In the genomic region with DNA sequence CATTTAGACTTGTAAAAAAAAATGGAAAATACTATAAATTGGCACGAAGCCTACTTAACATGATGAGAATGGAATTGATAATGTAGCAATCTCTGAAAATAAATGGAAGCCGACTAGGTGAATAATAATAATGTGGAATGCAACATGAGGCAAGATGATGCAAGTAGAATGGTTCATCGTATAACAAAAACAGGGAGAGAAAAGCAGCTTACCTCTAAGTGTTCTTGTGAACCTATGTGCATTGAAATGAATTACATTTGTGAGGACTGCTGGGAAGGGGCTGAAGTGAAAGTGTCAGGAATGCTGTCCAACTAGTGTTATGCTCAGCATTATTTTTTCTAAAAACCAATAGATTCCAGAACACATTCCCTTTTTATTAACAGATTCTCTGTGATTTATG, we compare ENCODE assay signal across 16 cellular contexts.
DNase-seq lines count a peak whose midpoint lies in the region; ATAC-seq and TF ChIP-seq lines count a peak whose summit lies in the region.
"Had no signal": no experiment of that assay in that cellular context is flagged by ENCODE, and none has a peak within 500 bp of the region (broad histone marks: within the 10 kb centered on the region; RNA-seq: fewer than 3 reads in every experiment).

No MANE protein-coding gene starts in this region.

- H2AFZ ChIP-seq in GM23338 (no peak overlapping the region), H9 (ENCODE audit: low read length) (no peak overlapping the region)

- H2AK5ac ChIP-seq in H9 (ENCODE audit: insufficient read length, low read length), result no peak overlapping the region

- H3K9me3 ChIP-seq in H9 (ENCODE audit: control insufficient read depth, low read depth, low read length) (no peaks in the 10 kb centered on the region), NT2/D1 (ENCODE audit: insufficient read depth, low read length) (no peaks in the 10 kb centered on the region), lower lobe of right lung (no peaks in the 10 kb centered on the region)

- H3K9ac ChIP-seq in H9 (ENCODE audit: extremely low read depth, insufficient read length, low read length) (no peak overlapping the region), NT2/D1 (ENCODE audit: insufficient read length, low read depth) (no peak overlapping the region)

- no peak overlapping the region for H2BK20ac ChIP-seq in H9 (ENCODE audit: low read depth, low read length, poor library complexity, severe bottlenecking)

- H3K27me3 ChIP-seq in GM23338 (ENCODE audit: insufficient read depth) (no peaks in the 10 kb centered on the region), H9 (ENCODE audit: insufficient read depth, low read length) (no peaks in the 10 kb centered on the region), NT2/D1 (ENCODE audit: insufficient read depth, insufficient read length) (no peaks in the 10 kb centered on the region), lower lobe of right lung (ENCODE audit: low read depth) (no peaks in the 10 kb centered on the region)

- H3K27ac ChIP-seq in GM23338 (ENCODE audit: low read depth) (no peak overlapping the region), H9 (ENCODE audit: insufficient read length, low read depth, low read length) (no peak overlapping the region), lower lobe of right lung (no peak overlapping the region)
- H3K27ac ChIP-seq: C4-2B had no signal

- DNase-seq in GM23338 (ENCODE audit: low spot score), result peak; percentile 54
- DNase-seq in H9, result no peak
- DNase-seq in NT2/D1 (ENCODE audit: low read depth, low spot score), result peak; percentile 6
- peak; percentile 5 for DNase-seq in epithelial cell of esophagus (ENCODE audit: low read depth)
- DNase-seq in NCI-H1417 (lab: John Stamatoyannopoulos, UW), result no peak
- DNase-seq in lower lobe of right lung, result no peak
- DNase-seq: ACHN; Caco-2; CD4-positive, alpha-beta T cell; HFFc6; IMR-90 had no signal

- H3K23ac ChIP-seq in H9 (ENCODE audit: insufficient read length, low read depth, low read length), result no peak overlapping the region

- H3K27ac Mint-ChIP-seq in GM23338 (peak overlapping the region; percentile 87), H9 (peak overlapping the region in 2 of 3 experiments; percentile 11 to 92; a peak in 3 of 7 replicates)
- H3K27ac Mint-ChIP-seq: CD4-positive, alpha-beta T cell; HFFc6 had no signal

- no peak overlapping the region for H3K18ac ChIP-seq in H9 (ENCODE audit: insufficient read length, low read depth, low read length)

- H3K4me1 Mint-ChIP-seq in GM23338, result peaks cover 14% of the 10 kb centered on the region
- peaks cover 12 to 17% of the 10 kb centered on the region in 2 experiments for H3K4me1 Mint-ChIP-seq in H9

- no peak overlapping the region for H4K5ac ChIP-seq in H9 (ENCODE audit: insufficient read length, low read depth, low read length)

- TF ChIP-seq CTCF in GM23338 (conservative IDR thresholded peaks at IDR 0.05; ENCODE audit: low read depth in 2 of 2) (no peak), H9 (conservative IDR thresholded peaks at IDR 0.05) (no peak), epithelial cell of esophagus (IDR thresholded peaks at IDR 0.05; ENCODE audit: insufficient read depth, low read depth, low read length, missing control alignments) (no peak), lower lobe of right lung (IDR thresholded peaks at IDR 0.05) (no peak)

- no peak overlapping the region for H3K56ac ChIP-seq in H9 (ENCODE audit: insufficient read length, low read depth, low read length)

- intact Hi-C loops in lower lobe of right lung (cut with DNase I), result no loop called here

- no peak overlapping the region for H2BK12ac ChIP-seq in H9 (ENCODE audit: insufficient read length, low read depth, low read length)

- no peaks in the 10 kb centered on the region for H3K9me3 Mint-ChIP-seq in GM23338
- no peaks in the 10 kb centered on the region; a peak in 1 of 5 replicates for H3K9me3 Mint-ChIP-seq in H9
- H3K9me3 Mint-ChIP-seq: HFFc6 had no signal

- no peaks in the 10 kb centered on the region for H3K9me2 ChIP-seq in GM23338 (ENCODE audit: insufficient read depth)

- H3K4ac ChIP-seq in H9 (ENCODE audit: low read depth, low read length), result no peak overlapping the region

- H4K91ac ChIP-seq in H9 (ENCODE audit: insufficient read length, low read depth, low read length), result no peak overlapping the region

- ATAC-seq in GM23338 (peak; percentile 51; the same call in 2 of the 3 replicates), GM19035 (IDR thresholded peaks at IDR 0.05; ENCODE audit: unreplicated experiment) (no peak), HG02588 (IDR thresholded peaks at IDR 0.05; ENCODE audit: unreplicated experiment) (no peak), lower lobe of right lung (no peak)
- ATAC-seq: HCT116, K562 had no signal

- H3K36me3 Mint-ChIP-seq in GM23338 (ENCODE audit: low read depth) (no peaks in the 10 kb centered on the region), H9 (ENCODE audit: insufficient read depth in 1 of 3, low read depth in 3 of 3) (peaks cover 0 to 1% (median 0%) of the 10 kb centered on the region in 3 experiments; a peak in 1 of 7 replicates)

- no peak overlapping the region for H3K4me2 ChIP-seq in GM23338
- no peak overlapping the region for H3K4me2 ChIP-seq in H9 (ENCODE audit: insufficient read depth, insufficient read length, low read length)

- no peaks in the 10 kb centered on the region for H3K79me1 ChIP-seq in H9 (ENCODE audit: insufficient read depth, low read depth, low read length, poor library complexity, severe bottlenecking)

- no peaks in the 10 kb centered on the region for H3K27me3 Mint-ChIP-seq in GM23338 (ENCODE audit: insufficient read depth, low read depth, poor library complexity)
- no peaks in the 10 kb centered on the region for H3K27me3 Mint-ChIP-seq in H9 (ENCODE audit: low read depth)
- H3K27me3 Mint-ChIP-seq: CD4-positive, alpha-beta T cell had no signal

- H3K4me1 ChIP-seq in GM23338 (ENCODE audit: insufficient read depth) (peaks cover 5% of the 10 kb centered on the region; the same call in 1 of the 2 replicates), H9 (ENCODE audit: insufficient read depth, low read length) (no peaks in the 10 kb centered on the region), NT2/D1 (ENCODE audit: insufficient read depth, insufficient read length) (no peaks in the 10 kb centered on the region), lower lobe of right lung (no peaks in the 10 kb centered on the region)
- H3K4me1 ChIP-seq: Caco-2 had no signal

- no peak overlapping the region for H2BK120ac ChIP-seq in H9 (ENCODE audit: low read depth, low read length, poor library complexity, severe bottlenecking)

- H4K20me1 ChIP-seq in GM23338 (replicated peaks; ENCODE audit: insufficient read depth), result no peaks in the 10 kb centered on the region
- H4K20me1 ChIP-seq in H9 (ENCODE audit: control insufficient read depth, insufficient read depth, insufficient read length), result no peaks in the 10 kb centered on the region

- H4K8ac ChIP-seq in H9 (replicated peaks; ENCODE audit: insufficient read length, low read depth, low read length), result no peak overlapping the region

- H3F3A ChIP-seq in GM23338 (replicated peaks; ENCODE audit: low read depth), result no peaks in the 10 kb centered on the region

- no peak overlapping the region for H3K14ac ChIP-seq in H9 (ENCODE audit: insufficient read depth, low read length)

- no peaks in the 10 kb centered on the region for H3K23me2 ChIP-seq in H9 (ENCODE audit: insufficient read length, low read depth, low read length, poor library complexity, severe bottlenecking)

- H2BK15ac ChIP-seq in H9 (ENCODE audit: low read depth, low read length), result no peak overlapping the region

- H3K36me3 ChIP-seq in GM23338 (ENCODE audit: insufficient read depth) (no peaks in the 10 kb centered on the region), NT2/D1 (ENCODE audit: insufficient read depth, insufficient read length, low read length) (no peaks in the 10 kb centered on the region), lower lobe of right lung (no peaks in the 10 kb centered on the region)

- no peak overlapping the region for H3K4me3 ChIP-seq in GM23338
- H3K4me3 ChIP-seq in NT2/D1 (ENCODE audit: insufficient read length, low read depth), result no peak overlapping the region
- H3K4me3 ChIP-seq in epithelial cell of esophagus (ENCODE audit: low read length), result no peak overlapping the region
- no peak overlapping the region for H3K4me3 ChIP-seq in lower lobe of right lung
- H3K4me3 ChIP-seq: K562 had no signal

- H3K79me2 ChIP-seq in GM23338 (replicated peaks; ENCODE audit: insufficient read depth) (no peaks in the 10 kb centered on the region), H9 (ENCODE audit: insufficient read depth, low read length) (no peaks in the 10 kb centered on the region)

- no CpG with 5 or more reads among the region's 3 CpGs for WGBS in H9 (ENCODE audit: extremely low coverage, insufficient read length, low lambda C conversion rate)

- H3K4me3 Mint-ChIP-seq in GM23338 (no peak overlapping the region; the same call in 2 of the 3 replicates), H9 (no peak overlapping the region)
- H3K4me3 Mint-ChIP-seq: CD4-positive, alpha-beta T cell; HFFc6 had no signal

- H3T11ph ChIP-seq in H9 (ENCODE audit: low read length), result no peak overlapping the region

- no peak overlapping the region for H2BK5ac ChIP-seq in H9 (ENCODE audit: insufficient read length, low read length)

TF ChIP-seq in GM23338, 12 proteins besides CTCF, POLR2A, EP300 and RAD21:
- TF ChIP-seq ZNF331 (CRISPR knock-in tag; IDR thresholded peaks at IDR 0.05; ENCODE audit: low read depth), result no peak
- TF ChIP-seq NANOG (IDR thresholded peaks at IDR 0.05; ENCODE audit: borderline replicate concordance), result peak; percentile 46
TF ChIP-seq in GM23338: peak in this region for 1.

Comparison
In these comparisons a context has a peak if more than half of its experiments do, and no peak if none do; other contexts are left out.
1. DNase-seq: peak in GM23338 (single experiment), NT2/D1 (single experiment) and epithelial cell of esophagus (single experiment); none in H9 (single experiment), NCI-H1417 (0 of 3) and lower lobe of right lung (single experiment).